In genomic region chrX:3160771-3161170, GRCh38 we compare ENCODE assay signal across 13 cellular contexts.
"Had no signal": no experiment of that assay in that cellular context is flagged by ENCODE, and none has a peak within 500 bp of the region (broad histone marks: within the 10 kb centered on the region; RNA-seq: fewer than 3 reads in every experiment).

No MANE protein-coding gene starts in this region.

- H3K79me2 ChIP-seq: parathyroid adenoma had no signal

- H3K4me3 ChIP-seq: tibial artery, uterus had no signal

- H3K27me3 Mint-ChIP-seq: activated CD4-positive, alpha-beta memory T cell treated with anti-CD3 and anti-CD28 coated beads for 36 hours; activated CD8-positive, alpha-beta memory T cell treated with anti-CD3 and anti-CD28 coated beads, Interleukin-2, amount 10 ng/mL, durations not matched to agents 7 days and 5 days; activated naive CD4-positive, alpha-beta T cell treated with anti-CD3 and anti-CD28 coated beads, Interleukin-2, amount 50 U/mL, for 24 hours had no signal

- H3K9ac ChIP-seq: parathyroid adenoma had no signal

- H3K36me3 ChIP-seq: tibial artery, uterus had no signal

- H3K9me3 ChIP-seq: tibial artery, uterus had no signal

- H3K4me3 Mint-ChIP-seq: activated CD4-positive, alpha-beta memory T cell treated with anti-CD3 and anti-CD28 coated beads for 36 hours; activated CD8-positive, alpha-beta memory T cell treated with anti-CD3 and anti-CD28 coated beads, Interleukin-2, amount 10 ng/mL, durations not matched to agents 7 days and 5 days; activated naive CD4-positive, alpha-beta T cell treated with anti-CD3 and anti-CD28 coated beads, Interleukin-2, amount 50 U/mL, for 24 hours; neural crest cell; stimulated activated naive B cell treated with anti-CD40 and anti-IgM and Interleukin-4, amounts not matched to agents 10 μg/mL and 1 μg/mL and 100 μg/mL, for 72 hours had no signal

- H3K27ac ChIP-seq: parathyroid adenoma, tibial artery, uterus, VCaP had no signal

- H3K36me3 Mint-ChIP-seq: activated CD4-positive, alpha-beta memory T cell treated with anti-CD3 and anti-CD28 coated beads for 36 hours; activated CD8-positive, alpha-beta memory T cell treated with anti-CD3 and anti-CD28 coated beads, Interleukin-2, amount 10 ng/mL, durations not matched to agents 7 days and 5 days; activated naive CD4-positive, alpha-beta T cell treated with anti-CD3 and anti-CD28 coated beads, Interleukin-2, amount 50 U/mL, for 24 hours; stimulated activated naive B cell treated with anti-CD40 and anti-IgM and Interleukin-4, amounts not matched to agents 10 μg/mL and 1 μg/mL and 100 μg/mL, for 72 hours had no signal

- H3K4me1 ChIP-seq: parathyroid adenoma, tibial artery, uterus had no signal

- H3K4me1 Mint-ChIP-seq: activated CD8-positive, alpha-beta memory T cell treated with anti-CD3 and anti-CD28 coated beads, Interleukin-2, amount 10 ng/mL, durations not matched to agents 7 days and 5 days; activated naive CD4-positive, alpha-beta T cell treated with anti-CD3 and anti-CD28 coated beads, Interleukin-2, amount 50 U/mL, for 24 hours; stimulated activated naive B cell treated with anti-CD40 and anti-IgM and Interleukin-4, amounts not matched to agents 10 μg/mL and 1 μg/mL and 100 μg/mL, for 72 hours had no signal

- H2AFZ ChIP-seq: parathyroid adenoma had no signal

- ATAC-seq: activated CD8-positive, alpha-beta memory T cell treated with anti-CD3 and anti-CD28 coated beads, Interleukin-2, amount 10 ng/mL, durations not matched to agents 7 days and 5 days; stimulated activated naive B cell treated with anti-CD40 and anti-IgM and Interleukin-4, amounts not matched to agents 10 μg/mL and 1 μg/mL and 100 μg/mL, for 72 hours had no signal

- H3K27ac Mint-ChIP-seq: activated CD4-positive, alpha-beta memory T cell treated with anti-CD3 and anti-CD28 coated beads for 36 hours; activated CD8-positive, alpha-beta memory T cell treated with anti-CD3 and anti-CD28 coated beads, Interleukin-2, amount 10 ng/mL, durations not matched to agents 7 days and 5 days; activated naive CD4-positive, alpha-beta T cell treated with anti-CD3 and anti-CD28 coated beads, Interleukin-2, amount 50 U/mL, for 24 hours; stimulated activated naive B cell treated with anti-CD40 and anti-IgM and Interleukin-4, amounts not matched to agents 10 μg/mL and 1 μg/mL and 100 μg/mL, for 72 hours had no signal

- H3K9me3 Mint-ChIP-seq: activated naive CD4-positive, alpha-beta T cell treated with anti-CD3 and anti-CD28 coated beads, Interleukin-2, amount 50 U/mL, for 24 hours had no signal

- H3K27me3 ChIP-seq: tibial artery, uterus had no signal

- DNase-seq: activated CD4-positive, alpha-beta memory T cell treated with anti-CD3 and anti-CD28 coated beads for 36 hours; activated CD8-positive, alpha-beta memory T cell treated with anti-CD3 and anti-CD28 coated beads, Interleukin-2, amount 10 ng/mL, durations not matched to agents 7 days and 5 days; activated effector memory CD4-positive, alpha-beta T cell treated with anti-CD3 and anti-CD28 coated beads, Interleukin-2, amount 50 U/mL, for 16 hours; activated T-cell treated with anti-CD3 and anti-CD28 coated beads, Interleukin-2, amount 50 U/mL, for 1 hour; stimulated activated CD4-positive, alpha-beta T cell treated with anti-CD3 and anti-CD28 coated beads, Interleukin-2, amount 100 ng/mL, for 48 hours; stimulated activated naive B cell treated with anti-CD40 and anti-IgM and Interleukin-4, amounts not matched to agents 10 μg/mL and 1 μg/mL and 100 μg/mL, for 72 hours; T-helper 1 cell; tibial artery; uterus had no signal
